ENCODE assay signal across 1 cellular context in genomic region chr19:4510435-4511255, GRCh38.
TF ChIP-seq lines count a peak whose summit lies in the region.

No MANE protein-coding gene starts in this region.

TF ChIP-seq in WTC11, 78 proteins besides CTCF, POLR2A, EP300 and RAD21 (continued from another document):
- TF ChIP-seq ZNF532 (CRISPR knock-in tag; IDR thresholded peaks at IDR 0.05; ENCODE audit: borderline replicate concordance) = no peak
- TF ChIP-seq ZNF121 (CRISPR knock-in tag; IDR thresholded peaks at IDR 0.05) = no peak
- TF ChIP-seq ERG (CRISPR knock-in tag; IDR thresholded peaks at IDR 0.05) = no peak
